Comparison of ENCODE assay signal across 17 cellular contexts in the genomic region with DNA sequence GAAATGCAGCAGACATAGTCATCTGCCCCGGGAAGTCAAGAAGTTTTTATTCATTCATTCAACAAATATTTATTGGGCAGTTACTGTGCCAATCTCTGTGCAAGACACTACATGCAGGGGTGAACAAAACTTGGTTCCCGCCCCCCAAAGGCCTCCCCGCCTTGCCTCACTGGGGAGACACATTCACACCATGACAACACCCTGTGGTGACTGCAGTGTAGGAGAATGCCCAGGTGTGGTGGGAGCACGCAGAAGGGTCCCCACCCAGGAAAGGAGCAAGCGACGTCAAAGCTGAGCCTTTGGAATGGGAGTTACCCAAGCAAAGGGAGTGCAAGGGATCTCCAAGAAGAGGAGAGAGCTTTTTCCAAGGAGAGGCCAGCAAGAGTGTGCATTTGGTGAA. TPM values are rescaled to one million over a fixed set of nuclear protein-coding genes. Genes with fewer than 3 reads are reported as not detected.
A peak's percentile ranks its signal among the peaks of the same experiment; 100 is the strongest.
DNase-seq lines count a peak whose midpoint lies in the region; ATAC-seq and TF ChIP-seq lines count a peak whose summit lies in the region.
"Had no signal": no experiment of that assay in that cellular context is flagged by ENCODE, and none has a peak within 500 bp of the region (broad histone marks: within the 10 kb centered on the region; RNA-seq: fewer than 3 reads in every experiment).

No MANE protein-coding gene starts in this region.

- TF ChIP-seq CTCF in mammary epithelial cell (conservative IDR thresholded peaks at IDR 0.05 in 1 of 2, IDR thresholded peaks at IDR 0.05 in 1 of 2; ENCODE audit: extremely low read depth in 1 of 2, insufficient read depth in 1 of 2, low read depth in 1 of 2, low read length in 2 of 2): no peak
- no peak for TF ChIP-seq CTCF in breast epithelium (IDR thresholded peaks at IDR 0.05)
- no peak for TF ChIP-seq CTCF in epithelial cell of esophagus (IDR thresholded peaks at IDR 0.05; ENCODE audit: insufficient read depth, low read depth, low read length, missing control alignments)
- TF ChIP-seq CTCF in osteoblast (IDR thresholded peaks at IDR 0.05; ENCODE audit: extremely low read depth, low read depth, low read length): no peak
- no peak for TF ChIP-seq CTCF in left lung (IDR thresholded peaks at IDR 0.05)
- TF ChIP-seq CTCF in endothelial cell (IDR thresholded peaks at IDR 0.05; ENCODE audit: unreplicated experiment): no peak

- intact Hi-C loops in mammary epithelial cell (cut with micrococcal nuclease): no loop called here
- intact Hi-C loops in breast epithelium (cut with DNase I; ENCODE audit: low total_unique reads): no loop called here
- intact Hi-C loops in left lung (cut with DNase I): loop anchor here in 1 of 2 donors (5.0 kb wide), 1 partner anchor 91 kb away; no protein-coding TSS in a partner anchor

- no peak overlapping the region for H3K4me3 Mint-ChIP-seq in endothelial cell (ENCODE audit: unreplicated experiment)
- H3K4me3 Mint-ChIP-seq: CD4-positive, CD25-positive, alpha-beta regulatory T cell; H9; IgD-negative memory B cell had no signal

- H3K36me3 Mint-ChIP-seq in endothelial cell (ENCODE audit: low read depth, unreplicated experiment): peaks cover 4% of the 10 kb centered on the region
- H3K36me3 Mint-ChIP-seq: CD4-positive, CD25-positive, alpha-beta regulatory T cell; IgD-negative memory B cell had no signal

- no peak overlapping the region for H3K9ac ChIP-seq in mammary epithelial cell (ENCODE audit: insufficient read depth, low read length)
- H3K9ac ChIP-seq: BLaER1 treated with 17β-estradiol and CSF1 and Interleukin-3, amounts not matched to agents 10 nM and 100 nM; GM23248 had no signal

- H3K27me3 Mint-ChIP-seq in endothelial cell (ENCODE audit: unreplicated experiment): peaks cover 8% of the 10 kb centered on the region

- H3K4me3 ChIP-seq in mammary epithelial cell (replicated peaks in 1 of 3; ENCODE audit: insufficient read depth in 1 of 3, low read depth in 2 of 3, low read length in 3 of 3): no peak overlapping the region
- no peak overlapping the region for H3K4me3 ChIP-seq in breast epithelium
- H3K4me3 ChIP-seq in epithelial cell of esophagus (ENCODE audit: low read length): no peak overlapping the region
- no peak overlapping the region for H3K4me3 ChIP-seq in osteoblast (ENCODE audit: insufficient read depth, low read length)
- no peak overlapping the region for H3K4me3 ChIP-seq in effector memory CD4-positive, alpha-beta T cell (ENCODE audit: insufficient read depth, low read depth, low read length, poor library complexity, severe bottlenecking)
- no peak overlapping the region for H3K4me3 ChIP-seq in left lung
- H3K4me3 ChIP-seq: BLaER1 treated with 17β-estradiol and CSF1 and Interleukin-3, amounts not matched to agents 10 nM and 100 nM; GM23248 had no signal

- no peak for TF ChIP-seq POLR2A in breast epithelium (IDR thresholded peaks at IDR 0.05)

- H3K27ac ChIP-seq in mammary epithelial cell (ENCODE audit: insufficient read depth, low read depth, low read length) (no peak overlapping the region), breast epithelium (no peak overlapping the region), osteoblast (ENCODE audit: low read depth, low read length) (no peak overlapping the region), left lung (no peak overlapping the region)
- H3K27ac ChIP-seq in effector memory CD4-positive, alpha-beta T cell (ENCODE audit: insufficient read depth, low read length, poor library complexity, severe bottlenecking): no peak overlapping the region
- H3K27ac ChIP-seq: BLaER1 treated with 17β-estradiol and CSF1 and Interleukin-3, amounts not matched to agents 10 nM and 100 nM; GM23248 had no signal

- H4K20me1 ChIP-seq in mammary epithelial cell (ENCODE audit: insufficient read depth, low read length) (no peaks in the 10 kb centered on the region), osteoblast (ENCODE audit: insufficient read depth, low read length) (no peaks in the 10 kb centered on the region)
- H4K20me1 ChIP-seq: BLaER1 treated with 17β-estradiol and CSF1 and Interleukin-3, amounts not matched to agents 10 nM and 100 nM had no signal

- no peaks in the 10 kb centered on the region for H3K4me1 Mint-ChIP-seq in endothelial cell (ENCODE audit: unreplicated experiment)

- H3K36me3 ChIP-seq in mammary epithelial cell (ENCODE audit: insufficient read depth, low read length) (no peaks in the 10 kb centered on the region), breast epithelium (no peaks in the 10 kb centered on the region), osteoblast (ENCODE audit: insufficient read depth, low read length) (no peaks in the 10 kb centered on the region), left lung (no peaks in the 10 kb centered on the region)
- no peaks in the 10 kb centered on the region for H3K36me3 ChIP-seq in effector memory CD4-positive, alpha-beta T cell (ENCODE audit: control insufficient read depth, insufficient read depth, low read length)
- H3K36me3 ChIP-seq: BLaER1 treated with 17β-estradiol and CSF1 and Interleukin-3, amounts not matched to agents 10 nM and 100 nM had no signal

- H3K9me3 Mint-ChIP-seq in endothelial cell (ENCODE audit: unreplicated experiment): no peaks in the 10 kb centered on the region
- H3K9me3 Mint-ChIP-seq: H9, IgD-negative memory B cell had no signal

- H3K27ac Mint-ChIP-seq in endothelial cell (ENCODE audit: unreplicated experiment): no peak overlapping the region
- H3K27ac Mint-ChIP-seq: CD4-positive, CD25-positive, alpha-beta regulatory T cell; H9; IgD-negative memory B cell had no signal

- H3K79me2 ChIP-seq in mammary epithelial cell (ENCODE audit: insufficient read depth, low read length): no peaks in the 10 kb centered on the region
- H3K79me2 ChIP-seq in osteoblast (ENCODE audit: insufficient read depth, low read length): no peaks in the 10 kb centered on the region

- 40% methylated on average over 4 of the region's 6 CpGs for WGBS in mammary epithelial cell (ENCODE audit: low coverage, missing lambda C conversion rate)

- no peaks in the 10 kb centered on the region for H3K9me3 ChIP-seq in mammary epithelial cell (replicated peaks; ENCODE audit: insufficient read depth, low read length)
- H3K9me3 ChIP-seq in breast epithelium: no peaks in the 10 kb centered on the region
- no peaks in the 10 kb centered on the region for H3K9me3 ChIP-seq in osteoblast (ENCODE audit: low read depth, low read length)
- H3K9me3 ChIP-seq in effector memory CD4-positive, alpha-beta T cell (ENCODE audit: control insufficient read depth, low read length): no peaks in the 10 kb centered on the region
- no peaks in the 10 kb centered on the region for H3K9me3 ChIP-seq in left lung
- H3K9me3 ChIP-seq: BLaER1 treated with 17β-estradiol and CSF1 and Interleukin-3, amounts not matched to agents 10 nM and 100 nM had no signal

- H3K4me2 ChIP-seq in mammary epithelial cell (ENCODE audit: insufficient read depth, low read depth, low read length): no peak overlapping the region
- no peak overlapping the region for H3K4me2 ChIP-seq in osteoblast (ENCODE audit: insufficient read depth, low read length)

- CTCF ChIA-PET in mammary epithelial cell (lab: Charles Lee; ENCODE audit: low non-redundant PET): no interaction called here

- H2AFZ ChIP-seq in mammary epithelial cell (ENCODE audit: low read depth, low read length) (peak overlapping the region; percentile 42), osteoblast (ENCODE audit: low read length) (no peak overlapping the region)
- H2AFZ ChIP-seq: GM23248 had no signal

- in situ Hi-C loops in mammary epithelial cell (cut with MboI; ENCODE audit: low sequenced_read_pairs in 2 of 2): loop anchor here in 1 of 2 donors (5.0 kb wide), 1 partner anchor 81 kb away; no protein-coding TSS in a partner anchor

- H3K27me3 ChIP-seq in mammary epithelial cell (ENCODE audit: insufficient read depth, low read length) (no peaks in the 10 kb centered on the region), breast epithelium (peaks cover 0 to 3% of the 10 kb centered on the region in 2 donors), osteoblast (ENCODE audit: insufficient read depth, low read length) (peaks cover 53% of the 10 kb centered on the region), left lung (peaks cover 0 to 59% of the 10 kb centered on the region in 2 donors)
- H3K27me3 ChIP-seq in effector memory CD4-positive, alpha-beta T cell (replicated peaks; ENCODE audit: control insufficient read depth, insufficient read depth, low read length, poor library complexity, severe bottlenecking): peaks cover 8% of the 10 kb centered on the region

- ATAC-seq in left lung: no peak

- H3K4me1 ChIP-seq in mammary epithelial cell (ENCODE audit: insufficient read depth, low read length): peaks cover 19% of the 10 kb centered on the region
- peaks cover 0 to 8% of the 10 kb centered on the region in 2 donors for H3K4me1 ChIP-seq in breast epithelium
- no peaks in the 10 kb centered on the region for H3K4me1 ChIP-seq in osteoblast (ENCODE audit: insufficient read depth, low read length)
- peaks cover 8% of the 10 kb centered on the region for H3K4me1 ChIP-seq in effector memory CD4-positive, alpha-beta T cell (ENCODE audit: control insufficient read depth, insufficient read depth, low read length, poor library complexity, severe bottlenecking)
- peaks cover 8 to 21% of the 10 kb centered on the region in 2 donors for H3K4me1 ChIP-seq in left lung

- DNase-seq in mammary epithelial cell (peak; percentile 71), breast epithelium (ENCODE audit: low spot score in 2 of 2) (no peak), epithelial cell of esophagus (ENCODE audit: low read depth) (peak; percentile 89), osteoblast (ENCODE audit: insufficient read length, low spot score, missing footprints) (peak; percentile 9), left lung (no peak), endothelial cell (ENCODE audit: low spot score) (no peak)
- no peak for DNase-seq in effector memory CD4-positive, alpha-beta T cell
- DNase-seq: 8988T; Calu3; CD4-positive, CD25-positive, alpha-beta regulatory T cell; DMS 273 treated with DMSO at 0.1 percent for 48 hours; GM23248; H9 had no signal

- no TSS peak for BruUV-seq in mammary epithelial cell (replicated peaks; lab: Mats Ljungman, UMichigan)

- dilution Hi-C loops in mammary epithelial cell (cut with HindIII; ENCODE audit: low sequenced_read_pairs): no loop called here

RNA-seq across cellular contexts. Expression of a gene that starts 1.6 kb away (rescaled TPM):
- total RNA-seq in mammary epithelial cell: under 1 TPM in 1 of 2 donors, not detected in 1; 0.14 TPM
- 0.09 TPM for polyA plus RNA-seq in mammary epithelial cell
- not detected for polyA minus RNA-seq in mammary epithelial cell
- total RNA-seq in breast epithelium: under 1 TPM in 1 of 3 donors, not detected in 2; 0.16 TPM
- total RNA-seq in osteoblast: not detected in 2 replicates
- under 1 TPM in 1 of 2 donors, not detected in 1; 0.09 TPM for total RNA-seq in left lung
- not detected for total RNA-seq in endothelial cell (ENCODE audit: unreplicated experiment)
- total RNA-seq: CD4-positive, CD25-positive, alpha-beta regulatory T cell; GM23248; HT1080 had no signal
- polyA plus RNA-seq: CD4-positive, CD25-positive, alpha-beta regulatory T cell; GM23248; IgD-negative memory B cell had no signal

RNA-seq across cellular contexts. Expression of a gene that starts 9.5 kb away (rescaled TPM):
- total RNA-seq in mammary epithelial cell (under 1 TPM in 1 of 2 donors, not detected in 1; 0.50 TPM), breast epithelium (1 to 10 TPM in 2 of 3 donors, not detected in 1; 3.1 to 4.6 TPM), osteoblast (not detected in 2 replicates), left lung (1 to 10 TPM; 7.2 to 7.7 TPM), endothelial cell (ENCODE audit: unreplicated experiment) (0.26 TPM)
- not detected for polyA plus RNA-seq in mammary epithelial cell
- not detected for polyA minus RNA-seq in mammary epithelial cell
- total RNA-seq: CD4-positive, CD25-positive, alpha-beta regulatory T cell; Daoy; GM23248; HT1080 had no signal
- polyA plus RNA-seq: CD4-positive, CD25-positive, alpha-beta regulatory T cell; GM23248; IgD-negative memory B cell had no signal

RNA-seq across cellular contexts. Expression of a gene that starts 20.6 kb away (rescaled TPM):
- total RNA-seq in mammary epithelial cell (not detected), breast epithelium (not detected), osteoblast (not detected in 2 replicates), left lung (under 1 TPM in 1 of 2 donors, not detected in 1; 0.42 TPM), endothelial cell (ENCODE audit: unreplicated experiment) (0.05 TPM)
- polyA plus RNA-seq in mammary epithelial cell: not detected
- polyA minus RNA-seq in mammary epithelial cell: not detected
- total RNA-seq: Calu3; CD4-positive, CD25-positive, alpha-beta regulatory T cell; Daoy; GM23248; H9; HT1080 had no signal
- polyA plus RNA-seq: CD4-positive, CD25-positive, alpha-beta regulatory T cell; GM23248; IgD-negative memory B cell had no signal

RNA-seq across cellular contexts. Expression of a gene that starts 54.2 kb away (rescaled TPM):
- total RNA-seq in mammary epithelial cell: 10 to 100 TPM; 24.2 to 91.8 TPM
- 52.7 TPM for polyA plus RNA-seq in mammary epithelial cell
- 113 TPM for polyA minus RNA-seq in mammary epithelial cell
- 10 to 100 TPM in 2 of 3 donors, 1 to 10 TPM in 1; 7.5 to 33.9 (median 11.1) TPM for total RNA-seq in breast epithelium
- 12.7 and 16.5 TPM in 2 replicates for total RNA-seq in osteoblast
- 10 to 100 TPM; 20.7 to 35.9 TPM for total RNA-seq in left lung
- 19.5 TPM for total RNA-seq in endothelial cell (ENCODE audit: unreplicated experiment)

Comparison
In these comparisons a context has a peak if more than half of its experiments do, and no peak if none do; other contexts are left out.
1. DNase-seq: peak in mammary epithelial cell (single experiment), epithelial cell of esophagus (single experiment) and osteoblast (single experiment); none in breast epithelium (0 of 2), effector memory CD4-positive, alpha-beta T cell (0 of 3), left lung (0 of 2) and endothelial cell (single experiment).